Comparison of ENCODE assay signal across 8 cellular contexts in the genomic region with DNA sequence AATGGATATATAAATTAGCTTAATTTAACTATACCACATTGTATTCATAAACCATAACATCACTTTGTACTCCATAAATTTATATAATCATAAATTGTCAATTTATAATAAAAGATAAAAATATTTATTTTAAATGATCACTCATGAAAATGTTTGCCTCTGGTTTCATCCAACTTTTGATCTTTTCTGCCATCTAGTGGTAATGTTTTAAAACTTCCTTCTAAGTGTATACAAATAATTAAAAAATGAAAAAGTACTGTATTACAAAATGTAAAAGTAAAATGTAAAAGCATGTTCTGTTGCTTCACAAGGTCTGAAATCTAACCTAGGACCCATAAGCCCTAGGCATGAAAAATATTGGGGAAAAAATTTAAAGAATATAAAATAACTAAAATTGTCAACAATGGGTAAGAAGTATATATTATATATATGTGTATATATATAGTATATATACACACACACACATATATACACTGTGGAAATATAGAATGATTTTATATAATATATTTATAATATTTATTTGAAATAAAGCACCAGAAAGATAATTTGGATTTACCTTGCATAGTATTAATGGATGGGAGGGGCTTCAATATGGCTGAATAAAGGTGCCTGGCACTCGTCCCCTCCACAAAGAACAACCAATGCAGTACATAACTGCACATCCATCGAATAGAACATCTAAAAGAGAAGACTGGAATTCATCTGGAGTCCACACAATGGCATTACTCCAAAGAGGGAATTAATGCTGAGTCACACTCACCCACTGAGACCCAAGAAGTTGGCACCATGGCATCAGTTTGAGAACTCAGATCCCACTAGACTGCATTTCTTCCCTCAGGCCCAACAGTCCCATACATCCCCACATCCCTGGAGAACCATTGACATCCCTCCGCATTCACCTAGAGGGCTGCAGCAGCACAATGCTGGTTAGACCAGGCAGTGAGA. TPM values are rescaled to one million over a fixed set of nuclear protein-coding genes. Genes with fewer than 3 reads are reported as not detected.
DNase-seq lines count a peak whose midpoint lies in the region; ATAC-seq, FAIRE-seq and TF ChIP-seq lines count a peak whose summit lies in the region.

No MANE protein-coding gene starts in this region.

- H3K56ac ChIP-seq in IMR-90 (ENCODE audit: extremely low read depth, insufficient read depth, low read length), result no peak overlapping the region

- no CpG with 5 or more reads among the region's 3 CpGs for WGBS in IMR-90 (ENCODE audit: extremely low coverage in 2 of 2, insufficient read length in 1 of 2), 2 experiments

- H2AFZ ChIP-seq in IMR-90 (replicated peaks; ENCODE audit: low read length, poor library complexity), result peak overlapping the region; percentile 60

- H3K9ac ChIP-seq in IMR-90 (ENCODE audit: low read depth, low read length), result no peak overlapping the region

- no peak overlapping the region for H3K4ac ChIP-seq in IMR-90 (ENCODE audit: low read depth, low read length)

- peak; percentile 73 for TF ChIP-seq RAD21 in IMR-90 (IDR thresholded peaks at IDR 0.05; ENCODE audit: low read length)

- no peak overlapping the region for H4K91ac ChIP-seq in IMR-90 (ENCODE audit: insufficient read depth, low read depth, low read length)

- H3K4me3 ChIP-seq in IMR-90 (ENCODE audit: insufficient read depth, low read depth, low read length) (no peak overlapping the region), fibroblast of pulmonary artery (replicated peaks; ENCODE audit: low read depth, low read length) (no peak overlapping the region), skeletal muscle cell (ENCODE audit: low read depth, low read length) (no peak overlapping the region)

- no peak overlapping the region for H2BK120ac ChIP-seq in IMR-90 (ENCODE audit: low read depth, low read length)

- intact Hi-C loops in IMR-90 (cut with micrococcal nuclease), result loop anchor here (1.0 to 5.0 kb wide), 3 partner anchors 77 to 327 kb away; no protein-coding TSS in a partner anchor

- H3K36me3 ChIP-seq in IMR-90 (ENCODE audit: control insufficient read depth, insufficient read depth, low read length), result no peaks in the 10 kb centered on the region

- POLR2A ChIA-PET in IMR-90 (lab: Charles Lee; ENCODE audit: unreplicated experiment), result no interaction called here

- TF ChIP-seq CTCF in IMR-90 (conservative IDR thresholded peaks at IDR 0.05; ENCODE audit: low read depth, low read length), result peak; percentile 63
- peak; percentile 25 for TF ChIP-seq CTCF in fibroblast of pulmonary artery (IDR thresholded peaks at IDR 0.05; ENCODE audit: low read length, missing control alignments)

- H3K23ac ChIP-seq in IMR-90 (ENCODE audit: low read depth, low read length), result no peak overlapping the region

- no peak overlapping the region for H2AK5ac ChIP-seq in IMR-90 (ENCODE audit: low read depth, low read length)

- no peak overlapping the region for H3K4me2 ChIP-seq in IMR-90 (ENCODE audit: low read depth, low read length)

- no peak overlapping the region for H3K27ac ChIP-seq in IMR-90 (ENCODE audit: insufficient read depth, low read length)

- TF ChIP-seq POLR2A in IMR-90 (IDR thresholded peaks at IDR 0.05; ENCODE audit: low read depth, low read length), result no peak

- H4K5ac ChIP-seq in IMR-90 (ENCODE audit: low read depth, low read length), result no peak overlapping the region

- CTCF ChIA-PET in IMR-90 (lab: Yijun Ruan, JAX), result interaction anchor here (0.8 to 5.3 kb wide), 2 partner anchors 77 to 89 kb away, joined by 3 to 26 read pairs; no protein-coding TSS in a partner anchor

- H2BK15ac ChIP-seq in IMR-90 (ENCODE audit: low read depth, low read length), result no peak overlapping the region

- peaks cover 3% of the 10 kb centered on the region; the same call in 1 of the 2 replicates for H3K27me3 ChIP-seq in IMR-90 (ENCODE audit: control insufficient read depth, insufficient read depth, low read length)

- in situ Hi-C loops in IMR-90 (cut with MboI; ENCODE audit: low sequenced_read_pairs), result loop anchor here (5.0 to 10.0 kb wide), 2 partner anchors 77 to 329 kb away; no protein-coding TSS in a partner anchor

- DNase-seq in EL, result peak; percentile 41
- DNase-seq in IMR-90, result peak; percentile 65
- DNase-seq in RCC 7860 (ENCODE audit: low spot score), result peak; percentile 56
- peak; percentile 77 for DNase-seq in fibroblast of pulmonary artery (ENCODE audit: low read depth)
- peak; percentile 18 for DNase-seq in skeletal muscle cell (ENCODE audit: low read depth)
- DNase-seq in stimulated activated CD4-positive, alpha-beta T cell treated with anti-CD3 and anti-CD28 coated beads, Interleukin-2, amount 100 ng/mL, for 48 hours, result no peak
- DNase-seq in activated CD4-positive, alpha-beta T cell treated with anti-CD3 and anti-CD28 coated beads for 4 hours, result no peak

- no peak overlapping the region for H2BK20ac ChIP-seq in IMR-90 (ENCODE audit: low read depth, low read length)

- no peak overlapping the region for H2AK9ac ChIP-seq in IMR-90 (replicated peaks; ENCODE audit: low read depth, low read length, poor library complexity)

- no peaks in the 10 kb centered on the region for H3K79me1 ChIP-seq in IMR-90 (ENCODE audit: low read depth in 1 of 2, low read length in 2 of 2)

- H3K4me1 ChIP-seq in IMR-90 (ENCODE audit: control insufficient read depth, insufficient read depth, low read length), result 0 out of 2 replicates have a peak, but pooled peaks cover 1% of the 10 kb centered on the region

- no peak overlapping the region for H3K18ac ChIP-seq in IMR-90 (ENCODE audit: low read depth, low read length)

- no TSS peak for BruUV-seq in IMR-90 (replicated peaks; lab: Mats Ljungman, UMichigan)

- no peak overlapping the region for H2BK5ac ChIP-seq in IMR-90 (ENCODE audit: low read depth, low read length, poor library complexity, severe bottlenecking)

- no peak overlapping the region for H3K14ac ChIP-seq in IMR-90 (replicated peaks; ENCODE audit: low read depth, low read length)

- dilution Hi-C loops in IMR-90 (cut with HindIII; ENCODE audit: low sequenced_read_pairs, unreplicated experiment), result no loop called here

- no peak overlapping the region for H4K8ac ChIP-seq in IMR-90 (ENCODE audit: low read depth in 2 of 2, low read length in 2 of 2)

- ATAC-seq in IMR-90 (ENCODE audit: low read depth) (peak; percentile 32), GM21576 (IDR thresholded peaks at IDR 0.05; ENCODE audit: unreplicated experiment) (no peak)

- no peaks in the 10 kb centered on the region for H3K9me1 ChIP-seq in IMR-90 (ENCODE audit: insufficient read depth, low read length)

- peak; percentile 97 for FAIRE-seq in RCC 7860 (lab: Jason Lieb, UNC)

- no peaks in the 10 kb centered on the region for H3K9me3 ChIP-seq in IMR-90 (ENCODE audit: control insufficient read depth, insufficient read depth, low read length)

- no peaks in the 10 kb centered on the region for H4K20me1 ChIP-seq in IMR-90 (ENCODE audit: insufficient read depth, low read length)

TF ChIP-seq in IMR-90, 13 proteins besides CTCF, POLR2A, EP300 and RAD21:
- TF ChIP-seq NFE2L2 (IDR thresholded peaks at IDR 0.05; ENCODE audit: low read depth, low read length) (peak; percentile 89), SMC3 (IDR thresholded peaks at IDR 0.05; ENCODE audit: low read depth, low read length) (peak; percentile 58), CEBPB (IDR thresholded peaks at IDR 0.05; ENCODE audit: low read depth, low read length) (no peak)

RNA-seq across cellular contexts. Expression of gene ANXA1, which starts 32.5 kb away (rescaled TPM):
- 583 and 637 TPM in 2 replicates for total RNA-seq in IMR-90 (2012; rRNA removed)
- 465 and 520 TPM in 2 replicates for polyA plus RNA-seq in IMR-90 (2012; rRNA removed)
- 66.9 and 122 TPM in 2 replicates for polyA plus RNA-seq in IMR-90 (2012; cell fraction: cytosol; rRNA removed)
- 22.6 and 233 TPM in 2 replicates for polyA plus RNA-seq in IMR-90 (2012; cell fraction: nucleus; rRNA removed; ENCODE audit: low replicate concordance)

Comparison
In these comparisons a context has a peak if more than half of its experiments do, and no peak if none do; other contexts are left out.
1. DNase-seq: peak in EL (single experiment), IMR-90 (single experiment), RCC 7860 (single experiment), fibroblast of pulmonary artery (single experiment) and skeletal muscle cell (single experiment); none in stimulated activated CD4-positive, alpha-beta T cell treated with anti-CD3 and anti-CD28 coated beads, Interleukin-2, amount 100 ng/mL, for 48 hours (0 of 2) and activated CD4-positive, alpha-beta T cell treated with anti-CD3 and anti-CD28 coated beads for 4 hours (0 of 2).